ENCODE assay signal across 16 cellular contexts in genomic region chr2:216011320-216011849, GRCh38. TPM values are rescaled to one million over a fixed set of nuclear protein-coding genes. Genes with fewer than 3 reads are reported as not detected.
DNase-seq lines count a peak whose midpoint lies in the region; ATAC-seq and TF ChIP-seq lines count a peak whose summit lies in the region.
"Had no signal": no experiment of that assay in that cellular context is flagged by ENCODE, and none has a peak within 500 bp of the region (broad histone marks: within the 10 kb centered on the region; RNA-seq: fewer than 3 reads in every experiment).

No MANE protein-coding gene starts in this region.

- H3K4me1 ChIP-seq in BLaER1 (peaks cover 32% of the 10 kb centered on the region), HUES64 (ENCODE audit: insufficient read depth, low read length) (peaks cover 21% of the 10 kb centered on the region), breast epithelium (peaks cover 0 to under 1% of the 10 kb centered on the region in 2 donors), lower lobe of right lung (peaks cover 32% of the 10 kb centered on the region)
- H3K4me1 ChIP-seq: colonic mucosa had no signal

- no peak for ATAC-seq in lower lobe of right lung
- no peak for ATAC-seq in GM18867 (IDR thresholded peaks at IDR 0.05; ENCODE audit: unreplicated experiment)
- ATAC-seq in HG03159 (IDR thresholded peaks at IDR 0.05; ENCODE audit: unreplicated experiment): no peak
- no peak for ATAC-seq in HG03139 (IDR thresholded peaks at IDR 0.05; ENCODE audit: unreplicated experiment)

- H3K36me3 ChIP-seq in BLaER1 (no peaks in the 10 kb centered on the region), HUES64 (ENCODE audit: insufficient read depth, low read length) (no peaks in the 10 kb centered on the region), breast epithelium (no peaks in the 10 kb centered on the region), lower lobe of right lung (no peaks in the 10 kb centered on the region)
- H3K36me3 ChIP-seq: colonic mucosa, pancreas, spleen, vagina had no signal

- no peak for TF ChIP-seq CTCF in breast epithelium (IDR thresholded peaks at IDR 0.05)
- TF ChIP-seq CTCF in lower lobe of right lung (IDR thresholded peaks at IDR 0.05): no peak

- H3K4me3 ChIP-seq in BLaER1 (no peak overlapping the region), HUES64 (ENCODE audit: low read length) (peak overlapping the region; percentile 97; the same call in 1 of the 2 replicates), breast epithelium (peak overlapping the region in 2 of 3 donors; percentile 75 to 95), lower lobe of right lung (peak overlapping the region; percentile 67)
- H3K4me3 ChIP-seq: colonic mucosa, mucosa of descending colon had no signal

- H3K4me2 ChIP-seq in BLaER1: peak overlapping the region; percentile 97; the same call in 1 of the 2 replicates

- H4K20me1 ChIP-seq in BLaER1: 0 out of 2 replicates have a peak, but pooled peaks cover under 1% of the 10 kb centered on the region

- DNase-seq in breast epithelium (ENCODE audit: low spot score in 2 of 2) (no peak), lower lobe of right lung (no peak), cardiac septum (ENCODE audit: low spot score) (no peak)
- DNase-seq: activated effector memory CD4-positive, alpha-beta T cell treated with Interleukin-2 at 50 U/mL for 16 hours; left colon; NCI-H446; pancreas; spleen had no signal

- no peak for TF ChIP-seq POLR2A in breast epithelium (IDR thresholded peaks at IDR 0.05)

- H3K27ac ChIP-seq in BLaER1 (no peak overlapping the region), HUES64 (ENCODE audit: low read depth, low read length) (no peak overlapping the region), breast epithelium (peak overlapping the region; percentile 92 to 97), lower lobe of right lung (peak overlapping the region; percentile 36)
- H3K27ac ChIP-seq: colonic mucosa, spleen, vagina had no signal

- H3K9ac ChIP-seq in BLaER1 (no peak overlapping the region), HUES64 (ENCODE audit: low read depth, low read length) (no peak overlapping the region)

- intact Hi-C loops in breast epithelium (cut with DNase I; ENCODE audit: low total_unique reads): no loop called here
- intact Hi-C loops in lower lobe of right lung (cut with DNase I): no loop called here
- intact Hi-C loops in cardiac septum (cut with DNase I): no loop called here

- no peaks in the 10 kb centered on the region for H3K9me3 ChIP-seq in BLaER1
- H3K9me3 ChIP-seq in HUES64 (ENCODE audit: insufficient read depth, low read depth, low read length): no peaks in the 10 kb centered on the region
- no peaks in the 10 kb centered on the region for H3K9me3 ChIP-seq in breast epithelium
- no peaks in the 10 kb centered on the region for H3K9me3 ChIP-seq in lower lobe of right lung
- H3K9me3 ChIP-seq: colonic mucosa, mucosa of descending colon, pancreas, spleen, vagina had no signal

- H3K27me3 ChIP-seq in BLaER1: no peaks in the 10 kb centered on the region
- H3K27me3 ChIP-seq in HUES64 (ENCODE audit: insufficient read depth, low read length): no peaks in the 10 kb centered on the region
- H3K27me3 ChIP-seq in breast epithelium: no peaks in the 10 kb centered on the region
- no peaks in the 10 kb centered on the region for H3K27me3 ChIP-seq in lower lobe of right lung (ENCODE audit: low read depth)
- H3K27me3 ChIP-seq: colonic mucosa, pancreas, spleen, vagina had no signal

- WGBS in HUES64: 64% methylated on average over 2 of the region's 2 CpGs

RNA-seq across cellular contexts. Expression of gene MREG, which starts 2.0 kb away (rescaled TPM):
- polyA plus RNA-seq in HUES64 (2013, experiment 1 of 2): 17.1 TPM
- polyA plus RNA-seq in HUES64 (2013, experiment 2 of 2): 13.8 TPM
- total RNA-seq in breast epithelium (10 to 100 TPM in 2 of 3 donors, 1 to 10 TPM in 1; 3.8 to 30.1 (median 16.1) TPM), lower lobe of right lung (12.7 TPM), cardiac septum (0.32 TPM)

Comparison
In these comparisons a context has a peak if more than half of its experiments do, and no peak if none do; other contexts are left out.
1. H3K27ac ChIP-seq: peak in breast epithelium (2 of 2) and lower lobe of right lung (single experiment); none in BLaER1 (single experiment) and HUES64 (single experiment).